In the genomic region with DNA sequence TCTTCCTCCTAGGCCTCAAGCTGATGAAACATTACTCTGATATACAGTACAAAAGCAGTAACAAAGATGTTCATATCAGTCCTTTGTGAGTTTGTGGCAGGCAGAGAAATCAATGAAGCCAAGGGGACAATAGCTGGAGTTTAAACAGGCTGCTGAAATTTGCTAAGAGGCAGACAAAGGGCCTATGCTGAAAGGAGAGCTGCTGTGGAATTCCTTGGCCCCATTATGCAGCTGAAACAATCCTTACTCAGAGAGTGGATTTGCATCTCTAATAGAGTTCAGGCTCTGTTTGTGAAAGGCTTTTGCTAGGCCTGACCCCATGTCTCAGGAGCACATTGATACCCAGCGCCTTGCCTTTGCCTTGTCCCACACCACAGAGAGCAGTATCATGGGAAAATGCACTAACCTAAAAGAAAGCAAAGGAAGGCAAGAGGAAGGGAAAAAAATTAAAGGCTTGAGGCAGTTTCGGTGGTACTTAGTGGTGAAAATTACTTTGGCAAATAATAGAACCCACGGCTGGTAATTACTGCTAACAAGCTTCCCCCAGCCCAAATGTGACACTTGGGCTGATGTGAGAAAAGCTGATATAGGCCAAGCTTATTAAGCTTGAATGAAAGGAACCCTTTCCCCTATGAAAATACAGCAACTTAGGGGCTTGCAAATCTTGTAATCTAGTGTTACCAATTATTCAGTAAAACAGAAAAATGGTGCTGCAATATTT, we compare ENCODE assay signal across 19 cellular contexts.
DNase-seq lines count a peak whose midpoint lies in the region; ATAC-seq and TF ChIP-seq lines count a peak whose summit lies in the region.
"Had no signal": no experiment of that assay in that cellular context is flagged by ENCODE, and none has a peak within 500 bp of the region (broad histone marks: within the 10 kb centered on the region; RNA-seq: fewer than 3 reads in every experiment).

No MANE protein-coding gene starts in this region.

- H3K4me1 ChIP-seq in mesodermal cell (ENCODE audit: control insufficient read depth, insufficient read depth, low read length, poor library complexity, severe bottlenecking): no peaks in the 10 kb centered on the region
- no peaks in the 10 kb centered on the region for H3K4me1 ChIP-seq in MM.1S (ENCODE audit: low read length)
- H3K4me1 ChIP-seq: right atrium auricular region, suprapubic skin had no signal

- H3K27me3 ChIP-seq in MM.1S (replicated peaks; ENCODE audit: insufficient read depth, low read length): no peaks in the 10 kb centered on the region
- H3K27me3 ChIP-seq: right atrium auricular region, suprapubic skin had no signal

- H3K27me3 Mint-ChIP-seq in glutamatergic neuron (ENCODE audit: unreplicated experiment): no peaks in the 10 kb centered on the region
- H3K27me3 Mint-ChIP-seq: naive B cell, T-helper 17 cell had no signal

- 40% methylated on average over 1 of the region's 3 CpGs; no CpG with 5 or more reads in 1 of the 2 experiments for WGBS in mesodermal cell (ENCODE audit: insufficient coverage in 2 of 2), 2 experiments

- H3K9me3 ChIP-seq in mesodermal cell (ENCODE audit: control insufficient read depth, low read length) (no peaks in the 10 kb centered on the region), MM.1S (replicated peaks; ENCODE audit: insufficient read depth, low read length) (no peaks in the 10 kb centered on the region)
- H3K9me3 ChIP-seq: suprapubic skin had no signal

- H3K4me1 Mint-ChIP-seq in glutamatergic neuron (ENCODE audit: low read depth, unreplicated experiment): peaks cover 7% of the 10 kb centered on the region
- H3K4me1 Mint-ChIP-seq: naive B cell, T-helper 17 cell had no signal

- H3K9ac ChIP-seq in MM.1S (ENCODE audit: low read length): no peak overlapping the region

- H3K4me2 ChIP-seq in MM.1S (ENCODE audit: low read depth, low read length): no peak overlapping the region

- no peaks in the 10 kb centered on the region for H3F3A ChIP-seq in MM.1S (ENCODE audit: insufficient read depth, low read length)

- no peaks in the 10 kb centered on the region for H3K36me3 ChIP-seq in mesodermal cell (ENCODE audit: control insufficient read depth, insufficient read depth, low read length)
- H3K36me3 ChIP-seq in MM.1S (replicated peaks; ENCODE audit: insufficient read depth, low read length): no peaks in the 10 kb centered on the region
- H3K36me3 ChIP-seq: right atrium auricular region, suprapubic skin had no signal

- H3K27ac Mint-ChIP-seq in glutamatergic neuron (ENCODE audit: unreplicated experiment): peak overlapping the region; percentile 85
- H3K27ac Mint-ChIP-seq: activated T-helper 2 cell treated with anti-CD3 and anti-CD28 coated beads, Interferon-gamma antibody, Interleukin-2, Interleukin-4, amounts not matched to agents 10 μg/mL and 5 μg/mL and 100 μg/mL, durations not matched to agents 14 hours and 24 hours and 36 hours; naive B cell; T-helper 17 cell had no signal

- no peaks in the 10 kb centered on the region for H4K20me1 ChIP-seq in MM.1S (ENCODE audit: insufficient read depth, low read length)

- H3K9me3 Mint-ChIP-seq in glutamatergic neuron (ENCODE audit: unreplicated experiment): no peaks in the 10 kb centered on the region
- H3K9me3 Mint-ChIP-seq: naive B cell had no signal

- DNase-seq in Ammon's horn (ENCODE audit: low spot score) (peak; percentile 80), SK-MEL-5 (ENCODE audit: low read depth, low spot score) (peak; percentile 24), glutamatergic neuron (peak; percentile 7), H4 (ENCODE audit: low spot score) (no peak), MM.1S (no peak)
- DNase-seq: activated CD4-positive, CD25-positive, alpha-beta regulatory T cell; KG1; naive B cell; NCI-H1092; NCI-H345; NK-92 treated with Interleukin-12 subunit alpha and Interleukin-12 subunit beta, amount 100 ng/mL, for 24 hours; T-helper 17 cell had no signal

- TF ChIP-seq CTCF in glutamatergic neuron (IDR thresholded peaks at IDR 0.05; ENCODE audit: partially characterized antibody, unreplicated experiment) (no peak), MM.1S (IDR thresholded peaks at IDR 0.05; ENCODE audit: low read length) (no peak)

- H3K27ac ChIP-seq in mesodermal cell (ENCODE audit: low read depth, low read length, severe bottlenecking) (peak overlapping the region; percentile 75), MM.1S (ENCODE audit: low read length) (no peak overlapping the region)
- H3K27ac ChIP-seq: HL-60, right atrium auricular region, suprapubic skin had no signal

- H3K9me2 ChIP-seq in MM.1S (replicated peaks; ENCODE audit: insufficient read depth, low read length): no peaks in the 10 kb centered on the region; the same call in 1 of the 2 replicates

- in situ Hi-C loops in SK-MEL-5 (cut with HindIII; ENCODE audit: low pct_unique_long_range_greater_than_20kb, low sequenced_read_pairs): no loop called here

- no peak overlapping the region for H3K4me3 Mint-ChIP-seq in glutamatergic neuron (ENCODE audit: unreplicated experiment)
- H3K4me3 Mint-ChIP-seq: T-helper 17 cell had no signal

- H3K36me3 Mint-ChIP-seq in glutamatergic neuron (ENCODE audit: unreplicated experiment): no peaks in the 10 kb centered on the region
- H3K36me3 Mint-ChIP-seq: naive B cell had no signal

- ATAC-seq in HG02870 (IDR thresholded peaks at IDR 0.05; ENCODE audit: unreplicated experiment) (no peak), HG02623 (IDR thresholded peaks at IDR 0.05; ENCODE audit: unreplicated experiment) (no peak)
- ATAC-seq: T-helper 17 cell had no signal

- H3K4me3 ChIP-seq in mesodermal cell (ENCODE audit: extremely low read depth, insufficient read depth, low read length, poor library complexity, severe bottlenecking): no peak overlapping the region
- no peak overlapping the region for H3K4me3 ChIP-seq in MM.1S (ENCODE audit: low read length)
- H3K4me3 ChIP-seq: right atrium auricular region, suprapubic skin had no signal

- H3K79me2 ChIP-seq in MM.1S (ENCODE audit: low read length): no peaks in the 10 kb centered on the region

- H2AFZ ChIP-seq in MM.1S (ENCODE audit: low read length): no peak overlapping the region

Comparison
In these comparisons a context has a peak if more than half of its experiments do, and no peak if none do; other contexts are left out.
1. DNase-seq: peak in Ammon's horn (single experiment), SK-MEL-5 (single experiment) and glutamatergic neuron (single experiment); none in H4 (single experiment) and MM.1S (single experiment).